In genomic region chr19:18385675-18386542, GRCh38 we compare ENCODE assay signal across 1 cellular context.
TF ChIP-seq lines count a peak whose summit lies in the region.

Gene GDF15, plus strand, starts transcription at chr19:18386158. Its CDS starts 32 bp downstream, at chr19:18386190.

TF ChIP-seq in K562, 482 proteins besides CTCF, POLR2A, EP300 and RAD21 (continued from another document and continues in another):
- TF ChIP-seq ZNF212 (CRISPR knock-in tag; IDR thresholded peaks at IDR 0.05) (no peak), POLR2H (tag; IDR thresholded peaks at IDR 0.05; ENCODE audit: low read depth) (peak; percentile 99), DMBX1 (CRISPR knock-in tag; IDR thresholded peaks at IDR 0.05; ENCODE audit: borderline replicate concordance) (peak; percentile 56), HDAC6 (IDR thresholded peaks at IDR 0.05; ENCODE audit: low read depth, low read length) (peak; percentile 93), NELFE (IDR thresholded peaks at IDR 0.05; ENCODE audit: insufficient read depth, insufficient read length) (peak; percentile 83), ELK1 (CRISPR knock-in tag; IDR thresholded peaks at IDR 0.05) (no peak), CBFB (CRISPR knock-in tag; IDR thresholded peaks at IDR 0.05) (no peak), JUND (IDR thresholded peaks at IDR 0.05; ENCODE audit: borderline replicate concordance, low read depth, low read length) (peak; percentile 82), JUND (tag; IDR thresholded peaks at IDR 0.05; ENCODE audit: borderline replicate concordance, low read depth, low read length) (peak; percentile 64; the same call in 1 of the 3 replicates), ZNF740 (CRISPR knock-in tag; IDR thresholded peaks at IDR 0.05) (peak; percentile 34; the same call in 1 of the 2 replicates), ZNF740 (tag; IDR thresholded peaks at IDR 0.05) (peak in 1 of 2 experiments; percentile 56; a peak in 2 of 4 replicates), ZNF707 (CRISPR knock-in tag; conservative IDR thresholded peaks at IDR 0.05) (no peak), ESRRA (IDR thresholded peaks at IDR 0.05; ENCODE audit: borderline replicate concordance, low read depth) (peak; percentile 83; the same call in 1 of the 2 replicates), RNF2 (IDR thresholded peaks at IDR 0.05) (peak; percentile 94), TAF7 (tag; IDR thresholded peaks at IDR 0.05) (peak; percentile 92), HDAC2 (IDR thresholded peaks at IDR 0.05) (no peak; the same call in 1 of the 2 replicates), CREB1 (IDR thresholded peaks at IDR 0.05) (peak; percentile 62; the same call in 1 of the 2 replicates), CREB1 (CRISPR knock-in tag; IDR thresholded peaks at IDR 0.05) (peak; percentile 65), ZHX1 (conservative IDR thresholded peaks at IDR 0.05; ENCODE audit: low read length) (peak; percentile 86; the same call in 1 of the 2 replicates), ZNF584 (CRISPR knock-in tag; IDR thresholded peaks at IDR 0.05; ENCODE audit: low read depth) (no peak; the same call in 1 of the 2 replicates), RHOXF2B (CRISPR knock-in tag; conservative IDR thresholded peaks at IDR 0.05) (0 out of 2 replicates have a peak, but pooled peaks have one; percentile 55), ZNF76 (CRISPR knock-in tag; IDR thresholded peaks at IDR 0.05; ENCODE audit: borderline replicate concordance) (no peak), MITF (IDR thresholded peaks at IDR 0.05) (0 out of 2 replicates have a peak, but pooled peaks have one; percentile 70), BCOR (IDR thresholded peaks at IDR 0.05) (peak; percentile 61; the same call in 1 of the 2 replicates), GTF2A2 (tag; IDR thresholded peaks at IDR 0.05) (peak; percentile 83), GABPA (tag; conservative IDR thresholded peaks at IDR 0.05; ENCODE audit: low read depth) (peak; percentile 44; the same call in 1 of the 2 replicates), KLF16 (IDR thresholded peaks at IDR 0.05) (peak; percentile 95), ZNF764 (CRISPR knock-in tag; IDR thresholded peaks at IDR 0.05; ENCODE audit: low read depth) (no peak), ZBTB2 (IDR thresholded peaks at IDR 0.05) (peak; percentile 52; the same call in 1 of the 2 replicates), TCF3 (CRISPR knock-in tag; IDR thresholded peaks at IDR 0.05) (peak; percentile 53), ZNF12 (CRISPR knock-in tag; IDR thresholded peaks at IDR 0.05) (no peak), PHF20 (IDR thresholded peaks at IDR 0.05; ENCODE audit: partially characterized antibody) (no peak), AFF4 (CRISPR knock-in tag; IDR thresholded peaks at IDR 0.05) (peak; percentile 99), ZFP91 (CRISPR knock-in tag; IDR thresholded peaks at IDR 0.05) (peak; percentile 76), HDAC3 (IDR thresholded peaks at IDR 0.05; ENCODE audit: borderline replicate concordance, partially characterized antibody) (peak; percentile 63), MAX (CRISPR knock-in tag; IDR thresholded peaks at IDR 0.05) (peak; percentile 77), MTA1 (IDR thresholded peaks at IDR 0.05; ENCODE audit: borderline replicate concordance) (peak; percentile 36; the same call in 1 of the 2 replicates), THRB (CRISPR knock-in tag; conservative IDR thresholded peaks at IDR 0.05) (peak; percentile 84; the same call in 1 of the 2 replicates), IRF2 (CRISPR knock-in tag; IDR thresholded peaks at IDR 0.05) (no peak), U2AF2 (optimal IDR thresholded peaks at IDR 0.05; ENCODE audit: low read depth, low read length) (no peak), TBP (optimal IDR thresholded peaks at IDR 0.05; ENCODE audit: low read depth, low read length) (peak; percentile 98), KLF6 (CRISPR knock-in tag; IDR thresholded peaks at IDR 0.05; ENCODE audit: borderline replicate concordance) (peak; percentile 8; the same call in 1 of the 2 replicates), GATA2 (CRISPR knock-in tag; IDR thresholded peaks at IDR 0.05) (no peak), ZNF507 (tag; conservative IDR thresholded peaks at IDR 0.05) (no peak), SP1 (CRISPR knock-in tag; IDR thresholded peaks at IDR 0.05) (peak; percentile 96), ZNF133 (CRISPR knock-in tag; IDR thresholded peaks at IDR 0.05) (no peak), MCM7 (IDR thresholded peaks at IDR 0.05) (no peak), BRD9 (IDR thresholded peaks at IDR 0.05; ENCODE audit: low read depth, partially characterized antibody) (peak; percentile 85), SMARCB1 (IDR thresholded peaks at IDR 0.05; ENCODE audit: insufficient read length, low read depth) (peak; percentile 51), ZNF280A (IDR thresholded peaks at IDR 0.05; ENCODE audit: low read depth, partially characterized antibody) (no peak), RBM15 (IDR thresholded peaks at IDR 0.05; ENCODE audit: insufficient read depth, low read length) (0 out of 2 replicates have a peak, but pooled peaks have one; percentile 56)
